Comparison of ENCODE assay signal across 7 cellular contexts in the genomic region with DNA sequence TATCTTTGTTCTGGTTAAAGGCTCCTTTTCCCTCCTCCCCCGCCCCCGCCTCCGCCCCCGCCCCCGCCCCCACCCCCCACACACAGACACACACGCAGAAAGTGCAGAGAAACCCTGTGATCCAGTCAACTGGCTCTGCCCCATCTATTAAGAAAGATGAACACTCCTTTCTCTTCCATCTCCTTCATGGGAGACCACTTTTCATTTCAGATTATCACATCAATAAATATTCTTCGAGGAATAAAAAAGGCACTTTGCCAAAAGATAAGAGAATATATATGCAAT.
DNase-seq lines count a peak whose midpoint lies in the region; ATAC-seq, FAIRE-seq and TF ChIP-seq lines count a peak whose summit lies in the region.

No MANE protein-coding gene starts in this region.

- H3K4me1 ChIP-seq in HEK293 (ENCODE audit: control insufficient read depth, insufficient read depth, low read length) = no peaks in the 10 kb centered on the region
- H3K4me1 ChIP-seq in adipocyte (ENCODE audit: control insufficient read depth, insufficient read depth, low read length) = peaks cover 28% of the 10 kb centered on the region
- H3K4me1 ChIP-seq in keratinocyte (ENCODE audit: control insufficient read depth, extremely low read depth, insufficient read depth, low read length) = peaks cover 18% of the 10 kb centered on the region
- peaks cover 6 to 19% of the 10 kb centered on the region in 2 donors for H3K4me1 ChIP-seq in thoracic aorta (ENCODE audit: control insufficient read depth in 1 of 2, low read depth in 2 of 2)

- no peak overlapping the region for H3K9ac ChIP-seq in adipocyte (ENCODE audit: low read length)
- H3K9ac ChIP-seq in keratinocyte (ENCODE audit: control insufficient read depth, extremely low read depth, insufficient read depth, low read length) = no peak overlapping the region

- H4K20me1 ChIP-seq in keratinocyte (ENCODE audit: control insufficient read depth, extremely low read depth, insufficient read depth, low read length) = no peaks in the 10 kb centered on the region

- no peak overlapping the region for H2AFZ ChIP-seq in keratinocyte (ENCODE audit: control insufficient read depth, low read length)

- H3K9me3 ChIP-seq in HEK293 (ENCODE audit: control insufficient read depth, insufficient read depth, low read depth, low read length) (no peaks in the 10 kb centered on the region), adipocyte (ENCODE audit: control insufficient read depth, low read length) (no peaks in the 10 kb centered on the region), keratinocyte (ENCODE audit: control insufficient read depth, low read depth, low read length) (no peaks in the 10 kb centered on the region), thoracic aorta (no peaks in the 10 kb centered on the region)

- CTCF ChIA-PET in HEK293 (lab: Yijun Ruan, JAX) = interaction anchor here (1.4 kb wide), 1 partner anchor 360 kb away, joined by 5 read pairs; no protein-coding TSS in a partner anchor

- TF ChIP-seq CTCF in HEK293 (tag by site-specific recombination; IDR thresholded peaks at IDR 0.05) (no peak), keratinocyte (optimal IDR thresholded peaks at IDR 0.05 in 1 of 3, IDR thresholded peaks at IDR 0.05 in 1 of 3, conservative IDR thresholded peaks at IDR 0.05 in 1 of 3; ENCODE audit: extremely low read depth in 1 of 3, insufficient read depth in 2 of 3, low read length in 3 of 3) (no peak), thoracic aorta (IDR thresholded peaks at IDR 0.05) (no peak)

- H3K4me3 ChIP-seq in HEK293 (ENCODE audit: low read depth, low read length) (peak overlapping the region; percentile 36), adipocyte (ENCODE audit: low read length) (peak overlapping the region; percentile 77), keratinocyte (ENCODE audit: control insufficient read depth in 2 of 3, extremely low read depth in 1 of 3, insufficient read depth in 2 of 3, low read depth in 1 of 3, low read length in 3 of 3) (peak overlapping the region; percentile 0 to 6 (median 5)), thoracic aorta (peak overlapping the region; percentile 90)

- FAIRE-seq in keratinocyte (lab: Jason Lieb, UNC) = no peak

- ATAC-seq in thoracic aorta (ENCODE audit: insufficient number of reproducible peaks, low FRiP score, low read depth) = no peak

- dilution Hi-C loops in keratinocyte (cut with MboI; ENCODE audit: extremely low pct_ligation_motif_present, low sequenced_read_pairs) = no loop called here

- no peak for DNase-seq in adipocyte (ENCODE audit: low read depth)
- no peak for DNase-seq in keratinocyte (ENCODE audit: low read depth, low spot score)
- DNase-seq in thoracic aorta (ENCODE audit: low spot score) = no peak
- no peak for DNase-seq in NCI-H1092 (lab: John Stamatoyannopoulos, UW)
- DNase-seq in HuH-7.5 (ENCODE audit: low spot score) = no peak
- DNase-seq in central memory CD4-positive, alpha-beta T cell = no peak

- H3K27ac ChIP-seq in HEK293 (ENCODE audit: extremely low read depth, low read depth, low read length) = peak overlapping the region; percentile 53; the same call in 1 of the 2 replicates
- no peak overlapping the region for H3K27ac ChIP-seq in keratinocyte (ENCODE audit: control insufficient read depth, insufficient read depth, low read length)
- no peak overlapping the region for H3K27ac ChIP-seq in thoracic aorta

- POLR2A ChIA-PET in HEK293 (lab: Yijun Ruan, JAX) = interaction anchor here (0.5 to 1.0 kb wide), 3 partner anchors 87 to 519 kb away, joined by 3 to 6 read pairs (median 4); no protein-coding TSS in a partner anchor

- no peaks in the 10 kb centered on the region for H3K9me1 ChIP-seq in keratinocyte (ENCODE audit: control insufficient read depth, extremely low read depth, insufficient read depth, low read length)

- H3K79me2 ChIP-seq in keratinocyte (ENCODE audit: control insufficient read depth, insufficient read depth, low read length) = no peaks in the 10 kb centered on the region

- peak overlapping the region; percentile 79 for H3K4me2 ChIP-seq in keratinocyte (ENCODE audit: control insufficient read depth, extremely low read depth, insufficient read depth, low read depth, low read length)

- no peaks in the 10 kb centered on the region for H3K36me3 ChIP-seq in HEK293 (ENCODE audit: control insufficient read depth in 2 of 2, insufficient read depth in 1 of 2, low read length in 2 of 2)
- H3K36me3 ChIP-seq in adipocyte (ENCODE audit: control insufficient read depth, insufficient read depth, low read length, severe bottlenecking) = no peaks in the 10 kb centered on the region
- H3K36me3 ChIP-seq in keratinocyte (ENCODE audit: control insufficient read depth in 2 of 2, extremely low read depth in 1 of 2, insufficient read depth in 2 of 2, low read length in 2 of 2) = no peaks in the 10 kb centered on the region
- H3K36me3 ChIP-seq in thoracic aorta = no peaks in the 10 kb centered on the region

- H3K27me3 ChIP-seq in adipocyte (replicated peaks; ENCODE audit: control insufficient read depth, insufficient read depth, low read length) (peaks cover 57% of the 10 kb centered on the region), keratinocyte (ENCODE audit: control insufficient read depth, extremely low read depth, insufficient read depth, low read length) (peaks cover 57% of the 10 kb centered on the region), thoracic aorta (replicated peaks; ENCODE audit: insufficient read depth) (no peaks in the 10 kb centered on the region)

TF ChIP-seq in HEK293, 187 proteins besides CTCF, POLR2A, EP300 and RAD21:
- TF ChIP-seq SP7 (tag by site-specific recombination; IDR thresholded peaks at IDR 0.05) (no peak), BCL11A (tag by site-specific recombination; IDR thresholded peaks at IDR 0.05; ENCODE audit: low read depth) (no peak), KLF7 (tag by site-specific recombination; IDR thresholded peaks at IDR 0.05; ENCODE audit: borderline replicate concordance) (no peak), ZNF184 (tag by site-specific recombination; IDR thresholded peaks at IDR 0.05) (no peak), ZBTB26 (tag by site-specific recombination; optimal IDR thresholded peaks at IDR 0.05) (no peak), ZNF707 (tag by site-specific recombination; IDR thresholded peaks at IDR 0.05) (no peak), ZNF585B (tag by site-specific recombination; IDR thresholded peaks at IDR 0.05) (no peak), ZFP69B (tag by site-specific recombination; IDR thresholded peaks at IDR 0.05) (no peak), ZNF266 (tag by site-specific recombination; IDR thresholded peaks at IDR 0.05; ENCODE audit: low read depth) (no peak), IKZF3 (tag by site-specific recombination; IDR thresholded peaks at IDR 0.05) (no peak), ZNF785 (tag by site-specific recombination; IDR thresholded peaks at IDR 0.05) (no peak), YY2 (tag by site-specific recombination; IDR thresholded peaks at IDR 0.05) (no peak), ZBTB1 (tag by site-specific recombination; IDR thresholded peaks at IDR 0.05) (no peak)
- TF ChIP-seq, protein P1, sequence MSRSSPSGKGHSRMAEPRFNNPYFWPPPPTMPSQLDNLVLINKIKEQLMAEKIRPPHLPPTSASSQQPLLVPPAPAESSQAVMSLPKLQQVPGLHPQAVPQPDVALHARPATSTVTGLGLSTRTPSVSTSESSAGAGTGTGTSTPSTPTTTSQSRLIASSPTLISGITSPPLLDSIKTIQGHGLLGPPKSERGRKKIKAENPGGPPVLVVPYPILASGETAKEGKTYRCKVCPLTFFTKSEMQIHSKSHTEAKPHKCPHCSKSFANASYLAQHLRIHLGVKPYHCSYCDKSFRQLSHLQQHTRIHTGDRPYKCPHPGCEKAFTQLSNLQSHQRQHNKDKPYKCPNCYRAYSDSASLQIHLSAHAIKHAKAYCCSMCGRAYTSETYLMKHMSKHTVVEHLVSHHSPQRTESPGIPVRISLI (tag by site-specific recombination; IDR thresholded peaks at IDR 0.05) = no peak
TF ChIP-seq in HEK293: peak in this region for 0.

Comparison
In these comparisons a context has a peak if more than half of its experiments do, and no peak if none do; other contexts are left out.
1. H3K4me3 ChIP-seq: peak in every context shown above with its lines; median percentile 90 in thoracic aorta; 77 in adipocyte; 36 in HEK293; 5 in keratinocyte.